Comparison of ENCODE assay signal across 1 cellular context in the genomic region with DNA sequence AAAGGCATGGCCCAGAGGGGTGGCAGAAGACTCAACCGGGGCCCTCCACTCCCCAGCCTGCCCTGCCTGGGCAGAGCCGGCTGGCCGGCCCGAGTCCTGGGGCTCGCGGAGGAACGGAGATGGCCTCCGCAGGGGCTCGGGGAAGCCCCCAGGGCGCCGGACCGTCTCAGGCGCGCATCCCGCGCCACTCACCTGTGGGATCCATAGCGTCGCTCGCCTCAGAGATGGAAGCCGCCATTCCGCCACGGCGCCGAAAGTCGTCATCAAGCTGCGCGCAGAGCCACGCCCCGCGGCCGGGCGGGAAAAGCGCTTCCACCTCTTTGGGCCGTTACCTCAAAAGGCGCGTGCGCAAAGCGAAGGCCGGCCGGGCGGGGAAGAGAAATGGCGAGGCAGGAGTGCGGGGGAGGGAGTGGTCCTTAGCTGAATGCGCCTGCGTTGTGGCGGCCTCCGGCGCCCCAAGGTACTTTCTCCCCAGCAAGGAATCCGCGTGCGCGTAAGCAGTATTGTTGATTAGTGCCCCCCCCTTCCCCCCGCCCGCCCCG.
TF ChIP-seq lines count a peak whose summit lies in the region.

A gene with protein sequence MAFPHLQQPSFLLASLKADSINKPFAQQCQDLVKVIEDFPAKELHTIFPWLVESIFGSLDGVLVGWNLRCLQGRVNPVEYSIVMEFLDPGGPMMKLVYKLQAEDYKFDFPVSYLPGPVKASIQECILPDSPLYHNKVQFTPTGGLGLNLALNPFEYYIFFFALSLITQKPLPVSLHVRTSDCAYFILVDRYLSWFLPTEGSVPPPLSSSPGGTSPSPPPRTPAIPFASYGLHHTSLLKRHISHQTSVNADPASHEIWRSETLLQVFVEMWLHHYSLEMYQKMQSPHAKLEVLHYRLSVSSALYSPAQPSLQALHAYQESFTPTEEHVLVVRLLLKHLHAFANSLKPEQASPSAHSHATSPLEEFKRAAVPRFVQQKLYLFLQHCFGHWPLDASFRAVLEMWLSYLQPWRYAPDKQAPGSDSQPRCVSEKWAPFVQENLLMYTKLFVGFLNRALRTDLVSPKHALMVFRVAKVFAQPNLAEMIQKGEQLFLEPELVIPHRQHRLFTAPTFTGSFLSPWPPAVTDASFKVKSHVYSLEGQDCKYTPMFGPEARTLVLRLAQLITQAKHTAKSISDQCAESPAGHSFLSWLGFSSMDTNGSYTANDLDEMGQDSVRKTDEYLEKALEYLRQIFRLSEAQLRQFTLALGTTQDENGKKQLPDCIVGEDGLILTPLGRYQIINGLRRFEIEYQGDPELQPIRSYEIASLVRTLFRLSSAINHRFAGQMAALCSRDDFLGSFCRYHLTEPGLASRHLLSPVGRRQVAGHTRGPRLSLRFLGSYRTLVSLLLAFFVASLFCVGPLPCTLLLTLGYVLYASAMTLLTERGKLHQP (minus strand): TSS at position 265 of the 542 bp plus-strand sequence. CDS start 5,010 bp downstream, outside the sequence.

TF ChIP-seq in K562, 482 proteins besides CTCF, POLR2A, EP300 and RAD21 (continued from another document and continues in another):
- TF ChIP-seq, protein P1, sequence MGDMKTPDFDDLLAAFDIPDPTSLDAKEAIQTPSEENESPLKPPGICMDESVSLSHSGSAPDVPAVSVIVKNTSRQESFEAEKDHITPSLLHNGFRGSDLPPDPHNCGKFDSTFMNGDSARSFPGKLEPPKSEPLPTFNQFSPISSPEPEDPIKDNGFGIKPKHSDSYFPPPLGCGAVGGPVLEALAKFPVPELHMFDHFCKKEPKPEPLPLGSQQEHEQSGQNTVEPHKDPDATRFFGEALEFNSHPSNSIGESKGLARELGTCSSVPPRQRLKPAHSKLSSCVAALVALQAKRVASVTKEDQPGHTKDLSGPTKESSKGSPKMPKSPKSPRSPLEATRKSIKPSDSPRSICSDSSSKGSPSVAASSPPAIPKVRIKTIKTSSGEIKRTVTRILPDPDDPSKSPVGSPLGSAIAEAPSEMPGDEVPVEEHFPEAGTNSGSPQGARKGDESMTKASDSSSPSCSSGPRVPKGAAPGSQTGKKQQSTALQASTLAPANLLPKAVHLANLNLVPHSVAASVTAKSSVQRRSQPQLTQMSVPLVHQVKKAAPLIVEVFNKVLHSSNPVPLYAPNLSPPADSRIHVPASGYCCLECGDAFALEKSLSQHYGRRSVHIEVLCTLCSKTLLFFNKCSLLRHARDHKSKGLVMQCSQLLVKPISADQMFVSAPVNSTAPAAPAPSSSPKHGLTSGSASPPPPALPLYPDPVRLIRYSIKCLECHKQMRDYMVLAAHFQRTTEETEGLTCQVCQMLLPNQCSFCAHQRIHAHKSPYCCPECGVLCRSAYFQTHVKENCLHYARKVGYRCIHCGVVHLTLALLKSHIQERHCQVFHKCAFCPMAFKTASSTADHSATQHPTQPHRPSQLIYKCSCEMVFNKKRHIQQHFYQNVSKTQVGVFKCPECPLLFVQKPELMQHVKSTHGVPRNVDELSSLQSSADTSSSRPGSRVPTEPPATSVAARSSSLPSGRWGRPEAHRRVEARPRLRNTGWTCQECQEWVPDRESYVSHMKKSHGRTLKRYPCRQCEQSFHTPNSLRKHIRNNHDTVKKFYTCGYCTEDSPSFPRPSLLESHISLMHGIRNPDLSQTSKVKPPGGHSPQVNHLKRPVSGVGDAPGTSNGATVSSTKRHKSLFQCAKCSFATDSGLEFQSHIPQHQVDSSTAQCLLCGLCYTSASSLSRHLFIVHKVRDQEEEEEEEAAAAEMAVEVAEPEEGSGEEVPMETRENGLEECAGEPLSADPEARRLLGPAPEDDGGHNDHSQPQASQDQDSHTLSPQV (IDR thresholded peaks at IDR 0.05): no peak
- TF ChIP-seq SMC3 (conservative IDR thresholded peaks at IDR 0.05; ENCODE audit: insufficient read depth, low read depth, low read length) (no peak), KLF16 (IDR thresholded peaks at IDR 0.05) (peak; percentile 20; the same call in 1 of the 2 replicates), HMG20A (CRISPR knock-in tag; conservative IDR thresholded peaks at IDR 0.05) (no peak), MEF2A (IDR thresholded peaks at IDR 0.05; ENCODE audit: control insufficient read depth, low read depth, low read length) (no peak), GABPA (tag; conservative IDR thresholded peaks at IDR 0.05; ENCODE audit: low read depth) (peak; percentile 58), MCM7 (IDR thresholded peaks at IDR 0.05) (no peak), ZFX (CRISPR knock-in tag; IDR thresholded peaks at IDR 0.05) (peak; percentile 47; the same call in 1 of the 2 replicates), SAP30 (IDR thresholded peaks at IDR 0.05; ENCODE audit: borderline replicate concordance, insufficient read depth, low read depth, low read length, poor library complexity, severe bottlenecking) (peak; percentile 37), GTF2F1 (IDR thresholded peaks at IDR 0.05; ENCODE audit: low read depth, low read length) (no peak), CHAMP1 (IDR thresholded peaks at IDR 0.05) (no peak), RBBP5 (IDR thresholded peaks at IDR 0.05; ENCODE audit: borderline replicate concordance, insufficient read depth, low read length, poor library complexity, severe bottlenecking) (peak; percentile 84), EGR1 (conservative IDR thresholded peaks at IDR 0.05) (peak; percentile 85), HDAC1 (IDR thresholded peaks at IDR 0.05) (peak in 1 of 2 experiments; percentile 74; a peak in 2 of 4 replicates), ZNF316 (IDR thresholded peaks at IDR 0.05) (no peak), KDM5B (IDR thresholded peaks at IDR 0.05; ENCODE audit: insufficient replicate concordance, low read depth, low read length) (peak; percentile 41), SAFB2 (IDR thresholded peaks at IDR 0.05; ENCODE audit: borderline replicate concordance, low read depth, low read length, severe bottlenecking) (no peak), ARHGAP35 (IDR thresholded peaks at IDR 0.05; ENCODE audit: partially characterized antibody) (no peak), E2F1 (CRISPR knock-in tag; IDR thresholded peaks at IDR 0.05) (peak; percentile 100), GTF2E2 (tag; IDR thresholded peaks at IDR 0.05) (peak; percentile 66; the same call in 1 of the 2 replicates), MAFG (tag; conservative IDR thresholded peaks at IDR 0.05) (no peak), NRF1 (conservative IDR thresholded peaks at IDR 0.05 in 1 of 2, IDR thresholded peaks at IDR 0.05 in 1 of 2) (peak; percentile 89 to 91), CSDE1 (IDR thresholded peaks at IDR 0.05) (no peak), POLR2AphosphoS5 (IDR thresholded peaks at IDR 0.05; ENCODE audit: control insufficient read depth, insufficient read depth, low read depth, low read length) (peak; percentile 63)
- TF ChIP-seq, protein P2, sequence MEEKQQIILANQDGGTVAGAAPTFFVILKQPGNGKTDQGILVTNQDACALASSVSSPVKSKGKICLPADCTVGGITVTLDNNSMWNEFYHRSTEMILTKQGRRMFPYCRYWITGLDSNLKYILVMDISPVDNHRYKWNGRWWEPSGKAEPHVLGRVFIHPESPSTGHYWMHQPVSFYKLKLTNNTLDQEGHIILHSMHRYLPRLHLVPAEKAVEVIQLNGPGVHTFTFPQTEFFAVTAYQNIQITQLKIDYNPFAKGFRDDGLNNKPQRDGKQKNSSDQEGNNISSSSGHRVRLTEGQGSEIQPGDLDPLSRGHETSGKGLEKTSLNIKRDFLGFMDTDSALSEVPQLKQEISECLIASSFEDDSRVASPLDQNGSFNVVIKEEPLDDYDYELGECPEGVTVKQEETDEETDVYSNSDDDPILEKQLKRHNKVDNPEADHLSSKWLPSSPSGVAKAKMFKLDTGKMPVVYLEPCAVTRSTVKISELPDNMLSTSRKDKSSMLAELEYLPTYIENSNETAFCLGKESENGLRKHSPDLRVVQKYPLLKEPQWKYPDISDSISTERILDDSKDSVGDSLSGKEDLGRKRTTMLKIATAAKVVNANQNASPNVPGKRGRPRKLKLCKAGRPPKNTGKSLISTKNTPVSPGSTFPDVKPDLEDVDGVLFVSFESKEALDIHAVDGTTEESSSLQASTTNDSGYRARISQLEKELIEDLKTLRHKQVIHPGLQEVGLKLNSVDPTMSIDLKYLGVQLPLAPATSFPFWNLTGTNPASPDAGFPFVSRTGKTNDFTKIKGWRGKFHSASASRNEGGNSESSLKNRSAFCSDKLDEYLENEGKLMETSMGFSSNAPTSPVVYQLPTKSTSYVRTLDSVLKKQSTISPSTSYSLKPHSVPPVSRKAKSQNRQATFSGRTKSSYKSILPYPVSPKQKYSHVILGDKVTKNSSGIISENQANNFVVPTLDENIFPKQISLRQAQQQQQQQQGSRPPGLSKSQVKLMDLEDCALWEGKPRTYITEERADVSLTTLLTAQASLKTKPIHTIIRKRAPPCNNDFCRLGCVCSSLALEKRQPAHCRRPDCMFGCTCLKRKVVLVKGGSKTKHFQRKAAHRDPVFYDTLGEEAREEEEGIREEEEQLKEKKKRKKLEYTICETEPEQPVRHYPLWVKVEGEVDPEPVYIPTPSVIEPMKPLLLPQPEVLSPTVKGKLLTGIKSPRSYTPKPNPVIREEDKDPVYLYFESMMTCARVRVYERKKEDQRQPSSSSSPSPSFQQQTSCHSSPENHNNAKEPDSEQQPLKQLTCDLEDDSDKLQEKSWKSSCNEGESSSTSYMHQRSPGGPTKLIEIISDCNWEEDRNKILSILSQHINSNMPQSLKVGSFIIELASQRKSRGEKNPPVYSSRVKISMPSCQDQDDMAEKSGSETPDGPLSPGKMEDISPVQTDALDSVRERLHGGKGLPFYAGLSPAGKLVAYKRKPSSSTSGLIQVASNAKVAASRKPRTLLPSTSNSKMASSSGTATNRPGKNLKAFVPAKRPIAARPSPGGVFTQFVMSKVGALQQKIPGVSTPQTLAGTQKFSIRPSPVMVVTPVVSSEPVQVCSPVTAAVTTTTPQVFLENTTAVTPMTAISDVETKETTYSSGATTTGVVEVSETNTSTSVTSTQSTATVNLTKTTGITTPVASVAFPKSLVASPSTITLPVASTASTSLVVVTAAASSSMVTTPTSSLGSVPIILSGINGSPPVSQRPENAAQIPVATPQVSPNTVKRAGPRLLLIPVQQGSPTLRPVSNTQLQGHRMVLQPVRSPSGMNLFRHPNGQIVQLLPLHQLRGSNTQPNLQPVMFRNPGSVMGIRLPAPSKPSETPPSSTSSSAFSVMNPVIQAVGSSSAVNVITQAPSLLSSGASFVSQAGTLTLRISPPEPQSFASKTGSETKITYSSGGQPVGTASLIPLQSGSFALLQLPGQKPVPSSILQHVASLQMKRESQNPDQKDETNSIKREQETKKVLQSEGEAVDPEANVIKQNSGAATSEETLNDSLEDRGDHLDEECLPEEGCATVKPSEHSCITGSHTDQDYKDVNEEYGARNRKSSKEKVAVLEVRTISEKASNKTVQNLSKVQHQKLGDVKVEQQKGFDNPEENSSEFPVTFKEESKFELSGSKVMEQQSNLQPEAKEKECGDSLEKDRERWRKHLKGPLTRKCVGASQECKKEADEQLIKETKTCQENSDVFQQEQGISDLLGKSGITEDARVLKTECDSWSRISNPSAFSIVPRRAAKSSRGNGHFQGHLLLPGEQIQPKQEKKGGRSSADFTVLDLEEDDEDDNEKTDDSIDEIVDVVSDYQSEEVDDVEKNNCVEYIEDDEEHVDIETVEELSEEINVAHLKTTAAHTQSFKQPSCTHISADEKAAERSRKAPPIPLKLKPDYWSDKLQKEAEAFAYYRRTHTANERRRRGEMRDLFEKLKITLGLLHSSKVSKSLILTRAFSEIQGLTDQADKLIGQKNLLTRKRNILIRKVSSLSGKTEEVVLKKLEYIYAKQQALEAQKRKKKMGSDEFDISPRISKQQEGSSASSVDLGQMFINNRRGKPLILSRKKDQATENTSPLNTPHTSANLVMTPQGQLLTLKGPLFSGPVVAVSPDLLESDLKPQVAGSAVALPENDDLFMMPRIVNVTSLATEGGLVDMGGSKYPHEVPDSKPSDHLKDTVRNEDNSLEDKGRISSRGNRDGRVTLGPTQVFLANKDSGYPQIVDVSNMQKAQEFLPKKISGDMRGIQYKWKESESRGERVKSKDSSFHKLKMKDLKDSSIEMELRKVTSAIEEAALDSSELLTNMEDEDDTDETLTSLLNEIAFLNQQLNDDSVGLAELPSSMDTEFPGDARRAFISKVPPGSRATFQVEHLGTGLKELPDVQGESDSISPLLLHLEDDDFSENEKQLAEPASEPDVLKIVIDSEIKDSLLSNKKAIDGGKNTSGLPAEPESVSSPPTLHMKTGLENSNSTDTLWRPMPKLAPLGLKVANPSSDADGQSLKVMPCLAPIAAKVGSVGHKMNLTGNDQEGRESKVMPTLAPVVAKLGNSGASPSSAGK (IDR thresholded peaks at IDR 0.05): peak; percentile 56
- TF ChIP-seq, protein P3, sequence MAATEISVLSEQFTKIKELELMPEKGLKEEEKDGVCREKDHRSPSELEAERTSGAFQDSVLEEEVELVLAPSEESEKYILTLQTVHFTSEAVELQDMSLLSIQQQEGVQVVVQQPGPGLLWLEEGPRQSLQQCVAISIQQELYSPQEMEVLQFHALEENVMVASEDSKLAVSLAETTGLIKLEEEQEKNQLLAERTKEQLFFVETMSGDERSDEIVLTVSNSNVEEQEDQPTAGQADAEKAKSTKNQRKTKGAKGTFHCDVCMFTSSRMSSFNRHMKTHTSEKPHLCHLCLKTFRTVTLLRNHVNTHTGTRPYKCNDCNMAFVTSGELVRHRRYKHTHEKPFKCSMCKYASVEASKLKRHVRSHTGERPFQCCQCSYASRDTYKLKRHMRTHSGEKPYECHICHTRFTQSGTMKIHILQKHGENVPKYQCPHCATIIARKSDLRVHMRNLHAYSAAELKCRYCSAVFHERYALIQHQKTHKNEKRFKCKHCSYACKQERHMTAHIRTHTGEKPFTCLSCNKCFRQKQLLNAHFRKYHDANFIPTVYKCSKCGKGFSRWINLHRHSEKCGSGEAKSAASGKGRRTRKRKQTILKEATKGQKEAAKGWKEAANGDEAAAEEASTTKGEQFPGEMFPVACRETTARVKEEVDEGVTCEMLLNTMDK (IDR thresholded peaks at IDR 0.05; ENCODE audit: borderline replicate concordance, insufficient read depth, low read depth, low read length, poor library complexity, severe bottlenecking): no peak
